Comparison of ENCODE assay signal across 9 cellular contexts in genomic region chr11:77879218-77879617, GRCh38. TPM values are rescaled to one million over a fixed set of nuclear protein-coding genes. Genes with fewer than 3 reads are reported as not detected.
DNase-seq lines count a peak whose midpoint lies in the region; ATAC-seq, FAIRE-seq and TF ChIP-seq lines count a peak whose summit lies in the region.
"Had no signal": no experiment of that assay in that cellular context is flagged by ENCODE, and none has a peak within 500 bp of the region (broad histone marks: within the 10 kb centered on the region; RNA-seq: fewer than 3 reads in every experiment).

No MANE protein-coding gene starts in this region.

- H3K4me3 Mint-ChIP-seq in T-helper 17 cell, result no peak overlapping the region
- no peak overlapping the region for H3K4me3 Mint-ChIP-seq in naive thymus-derived CD8-positive, alpha-beta T cell
- H3K4me3 Mint-ChIP-seq: stimulated activated naive CD8-positive, alpha-beta T cell treated with anti-CD3 and anti-CD28 coated beads, Interleukin-15, Interleukin-2, amounts not matched to agents 100 ng/mL and 50 ng/mL, for 24 hours had no signal

- POLR2A ChIA-PET in naive thymus-derived CD8-positive, alpha-beta T cell (lab: Charles Lee), result no interaction called here

- peaks cover 11% of the 10 kb centered on the region for H3K4me1 Mint-ChIP-seq in T-helper 17 cell
- H3K4me1 Mint-ChIP-seq in naive thymus-derived CD8-positive, alpha-beta T cell, result peaks cover 0 to 10% (median 4%) of the 10 kb centered on the region in 4 donors

- no peak for TF ChIP-seq POLR2A in GM12892 (IDR thresholded peaks at IDR 0.05; ENCODE audit: low read depth, low read length)

- H3K36me3 Mint-ChIP-seq in T-helper 17 cell (ENCODE audit: low read depth), result peaks cover 10% of the 10 kb centered on the region
- peaks cover 4 to 89% (median 8%) of the 10 kb centered on the region in 3 donors for H3K36me3 Mint-ChIP-seq in naive thymus-derived CD8-positive, alpha-beta T cell

- no peaks in the 10 kb centered on the region for H3K27me3 Mint-ChIP-seq in T-helper 17 cell
- H3K27me3 Mint-ChIP-seq in naive thymus-derived CD8-positive, alpha-beta T cell, result no peaks in the 10 kb centered on the region
- H3K27me3 Mint-ChIP-seq: stimulated activated naive CD8-positive, alpha-beta T cell treated with anti-CD3 and anti-CD28 coated beads, Interleukin-15, Interleukin-2, amounts not matched to agents 100 ng/mL and 50 ng/mL, for 24 hours had no signal

- no peak for FAIRE-seq in GM12892 (lab: Jason Lieb, UNC)

- no peaks in the 10 kb centered on the region for H3K9me3 Mint-ChIP-seq in naive thymus-derived CD8-positive, alpha-beta T cell
- H3K9me3 Mint-ChIP-seq: stimulated activated naive CD8-positive, alpha-beta T cell treated with anti-CD3 and anti-CD28 coated beads, Interleukin-15, Interleukin-2, amounts not matched to agents 100 ng/mL and 50 ng/mL, for 24 hours had no signal

- peak; percentile 14 for DNase-seq in GM12892 (ENCODE audit: insufficient read length)
- DNase-seq in T-helper 17 cell, result no peak
- DNase-seq in naive thymus-derived CD8-positive, alpha-beta T cell, result no peak
- no peak for DNase-seq in occipital lobe (lab: John Stamatoyannopoulos, UW)
- DNase-seq in SK-N-DZ (ENCODE audit: low spot score), result no peak
- no peak for DNase-seq in LoVo (ENCODE audit: low spot score)

- ATAC-seq in HG02610 (IDR thresholded peaks at IDR 0.05; ENCODE audit: unreplicated experiment), result peak; percentile 71
- ATAC-seq in T-helper 17 cell, result no peak
- no peak for ATAC-seq in naive thymus-derived CD8-positive, alpha-beta T cell
- ATAC-seq in HG03457 (IDR thresholded peaks at IDR 0.05; ENCODE audit: unreplicated experiment), result no peak

- H3K9me3 ChIP-seq in T-helper 17 cell (ENCODE audit: control insufficient read depth, low read length, poor library complexity, severe bottlenecking), result no peaks in the 10 kb centered on the region

- peak overlapping the region; percentile 8 for H3K27ac Mint-ChIP-seq in T-helper 17 cell
- H3K27ac Mint-ChIP-seq in naive thymus-derived CD8-positive, alpha-beta T cell, result peak overlapping the region in 6 of 10 donors; percentile 18 to 61 (median 41)
- H3K27ac Mint-ChIP-seq: stimulated activated naive CD8-positive, alpha-beta T cell treated with anti-CD3 and anti-CD28 coated beads, Interleukin-15, Interleukin-2, amounts not matched to agents 100 ng/mL and 50 ng/mL, for 24 hours had no signal

RNA-seq across cellular contexts. Expression of gene AAMDC, which starts 58.3 kb away (rescaled TPM):
- polyA plus RNA-seq in GM12892 (2012; ENCODE audit: missing spikeins), result 17.0 TPM
- total RNA-seq in T-helper 17 cell (1 to 10 TPM; 2.7 to 5.2 TPM), occipital lobe (8.6 TPM)
- total RNA-seq in naive thymus-derived CD8-positive, alpha-beta T cell, result 1 to 10 TPM; 5.2 to 6.4 TPM
- polyA plus RNA-seq in naive thymus-derived CD8-positive, alpha-beta T cell, result 10 to 100 TPM; 18.3 to 31.5 (median 25.0) TPM
- 31.6 and 39.7 TPM in 2 replicates for polyA plus RNA-seq in SK-N-DZ (2014; cell fraction: cytosol; rRNA removed)
- polyA plus RNA-seq in SK-N-DZ (2014; cell fraction: nucleus; rRNA removed), result 25.7 and 37.6 TPM in 2 replicates

RNA-seq across cellular contexts. Expression of gene RSF1, which starts 58.7 kb away (rescaled TPM):
- polyA plus RNA-seq in GM12892 (2012; ENCODE audit: missing spikeins), result 25.7 TPM
- total RNA-seq in T-helper 17 cell (10 to 100 TPM; 80.8 to 87.1 TPM), occipital lobe (101 TPM)
- total RNA-seq in naive thymus-derived CD8-positive, alpha-beta T cell, result 100 to 1,000 TPM; 107 to 112 TPM
- 10 to 100 TPM; 30.6 to 33.0 (median 32.5) TPM for polyA plus RNA-seq in naive thymus-derived CD8-positive, alpha-beta T cell
- 9.1 and 17.6 TPM in 2 replicates for polyA plus RNA-seq in SK-N-DZ (2014; cell fraction: cytosol; rRNA removed)
- 27.5 and 28.2 TPM in 2 replicates for polyA plus RNA-seq in SK-N-DZ (2014; cell fraction: nucleus; rRNA removed)
